ENCODE assay signal across 18 cellular contexts in the genomic region with DNA sequence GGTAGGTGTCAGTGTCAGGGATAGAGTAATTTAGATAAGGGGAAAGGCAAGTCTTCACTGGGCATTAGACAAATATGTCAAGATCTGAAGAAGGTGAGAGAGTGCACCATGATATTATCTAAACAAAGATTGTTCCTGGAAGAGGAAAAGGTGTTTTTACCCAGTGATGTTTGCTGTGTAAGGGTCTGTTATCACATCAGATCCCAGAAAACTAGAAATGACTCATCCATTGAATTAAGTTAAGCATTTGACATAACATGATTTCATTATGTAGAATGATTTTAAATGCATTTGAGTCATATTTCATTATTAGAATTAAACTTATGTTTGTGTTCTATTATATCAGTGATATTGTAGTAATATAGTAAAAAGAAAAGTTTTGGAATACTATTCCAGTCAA.
DNase-seq lines count a peak whose midpoint lies in the region; ATAC-seq, FAIRE-seq and TF ChIP-seq lines count a peak whose summit lies in the region.
"Had no signal": no experiment of that assay in that cellular context is flagged by ENCODE, and none has a peak within 500 bp of the region (broad histone marks: within the 10 kb centered on the region; RNA-seq: fewer than 3 reads in every experiment).

No MANE protein-coding gene starts in this region.

- H3K9me1 ChIP-seq in endothelial cell of umbilical vein (replicated peaks; ENCODE audit: control insufficient read depth, extremely low read depth, insufficient read depth, low read length) = no peaks in the 10 kb centered on the region

- no peaks in the 10 kb centered on the region for H3K36me3 Mint-ChIP-seq in CD4-positive, alpha-beta T cell (ENCODE audit: low read depth)
- H3K36me3 Mint-ChIP-seq: CD8-positive, alpha-beta memory T cell; IgD-negative memory B cell had no signal

- no peak for FAIRE-seq in endothelial cell of umbilical vein (lab: Jason Lieb, UNC)
- FAIRE-seq: A549, GM12891 had no signal

- no TSS peak for BruUV-seq in endothelial cell of umbilical vein (replicated peaks; lab: Mats Ljungman, UMichigan)

- no peaks in the 10 kb centered on the region for H3K4me1 Mint-ChIP-seq in CD4-positive, alpha-beta T cell (ENCODE audit: low read depth)
- H3K4me1 Mint-ChIP-seq: CD8-positive, alpha-beta memory T cell; H9; IgD-negative memory B cell had no signal

- no peaks in the 10 kb centered on the region for H3K9me2 ChIP-seq in GM23248 (ENCODE audit: insufficient read depth)

- no peak overlapping the region for H3K4me3 Mint-ChIP-seq in CD4-positive, alpha-beta T cell
- H3K4me3 Mint-ChIP-seq: CD8-positive, alpha-beta memory T cell; H9; IgD-negative memory B cell had no signal

- H3K4me2 ChIP-seq in GM23248 (ENCODE audit: unreplicated experiment) = no peak overlapping the region
- H3K4me2 ChIP-seq in endothelial cell of umbilical vein (ENCODE audit: insufficient read depth, low read length) = no peak overlapping the region
- H3K4me2 ChIP-seq: A549 had no signal

- intact Hi-C loops in endothelial cell of umbilical vein (cut with micrococcal nuclease) = no loop called here
- intact Hi-C loops in CD4-positive, alpha-beta T cell (cut with DNase I, micrococcal nuclease) = no loop called here

- H3K79me2 ChIP-seq in GM23248 (ENCODE audit: insufficient read depth) (no peaks in the 10 kb centered on the region), endothelial cell of umbilical vein (ENCODE audit: control insufficient read depth, insufficient read depth, low read length) (no peaks in the 10 kb centered on the region)

- H3K27ac ChIP-seq in GM23248 (no peak overlapping the region), SK-N-MC (peak overlapping the region; percentile 74; the same call in 1 of the 2 replicates), endothelial cell of umbilical vein (ENCODE audit: insufficient read depth, low read depth, low read length) (no peak overlapping the region)
- no peak overlapping the region for H3K27ac ChIP-seq in CD4-positive, alpha-beta T cell (ENCODE audit: low read depth, low read length)
- H3K27ac ChIP-seq: A549, C4-2B had no signal

- no peak for DNase-seq in GM23248
- DNase-seq in SK-N-MC (ENCODE audit: low read depth, low spot score) = no peak
- peak; percentile 30 for DNase-seq in endothelial cell of umbilical vein (ENCODE audit: low read depth, low spot score)
- peak; percentile 34 for DNase-seq in renal cortical epithelial cell (ENCODE audit: low read depth)
- no peak for DNase-seq in CD4-positive, alpha-beta T cell
- DNase-seq: BE2C; CD8-positive, alpha-beta memory T cell; DMS 273 treated with DMSO at 0.1 percent for 48 hours; DMS79 treated with DMSO at 0.1 percent for 48 hours; EL; GOT3; H9 had no signal

- no peak overlapping the region for H3K4me3 ChIP-seq in GM23248
- no peak overlapping the region for H3K4me3 ChIP-seq in SK-N-MC
- H3K4me3 ChIP-seq in endothelial cell of umbilical vein (replicated peaks in 1 of 3; ENCODE audit: insufficient read depth in 1 of 3, low read depth in 1 of 3, low read length in 3 of 3) = no peak overlapping the region
- H3K4me3 ChIP-seq: A549 had no signal

- H3K27me3 Mint-ChIP-seq in CD4-positive, alpha-beta T cell = no peaks in the 10 kb centered on the region
- H3K27me3 Mint-ChIP-seq: CD8-positive, alpha-beta memory T cell; IgD-negative memory B cell had no signal

- in situ Hi-C loops in GM23248 (cut with MboI) = no loop called here

- H2AFZ ChIP-seq in GM23248 (peak overlapping the region; percentile 35; the same call in 1 of the 2 replicates), endothelial cell of umbilical vein (ENCODE audit: low read depth, low read length) (no peak overlapping the region)

- H3K9me3 Mint-ChIP-seq in CD4-positive, alpha-beta T cell = no peaks in the 10 kb centered on the region
- H3K9me3 Mint-ChIP-seq: IgD-negative memory B cell had no signal

- no peak for TF ChIP-seq CTCF in endothelial cell of umbilical vein (IDR thresholded peaks at IDR 0.05; ENCODE audit: extremely low read depth in 1 of 2, insufficient read depth in 1 of 2, low read depth in 1 of 2, low read length in 2 of 2)
- TF ChIP-seq CTCF in CD4-positive, alpha-beta T cell (IDR thresholded peaks at IDR 0.05) = no peak

- CTCF ChIA-PET in endothelial cell of umbilical vein (lab: Charles Lee) = no interaction called here
- CTCF ChIA-PET in CD4-positive, alpha-beta T cell (lab: Charles Lee) = no interaction called here

- H3K9ac ChIP-seq in GM23248 (no peak overlapping the region), SK-N-MC (ENCODE audit: insufficient read length) (no peak overlapping the region), endothelial cell of umbilical vein (replicated peaks; ENCODE audit: extremely low read depth, insufficient read depth, low read length) (no peak overlapping the region)

- TF ChIP-seq POLR2A in endothelial cell of umbilical vein (IDR thresholded peaks at IDR 0.05; ENCODE audit: low read depth, low read length) = no peak

- H3K9me3 ChIP-seq in GM23248 (ENCODE audit: low read depth) (no peaks in the 10 kb centered on the region), SK-N-MC (ENCODE audit: low read depth, low read length) (no peaks in the 10 kb centered on the region), endothelial cell of umbilical vein (replicated peaks; ENCODE audit: control insufficient read depth, insufficient read depth, low read length) (no peaks in the 10 kb centered on the region)
- no peaks in the 10 kb centered on the region for H3K9me3 ChIP-seq in CD4-positive, alpha-beta T cell (ENCODE audit: control insufficient read depth, low read length)
- H3K9me3 ChIP-seq: A549, BE2C had no signal

- H3K36me3 ChIP-seq in GM23248 (ENCODE audit: low read depth) (no peaks in the 10 kb centered on the region), SK-N-MC (ENCODE audit: insufficient read depth, low read length) (no peaks in the 10 kb centered on the region), endothelial cell of umbilical vein (ENCODE audit: control insufficient read depth in 2 of 2, extremely low read depth in 1 of 2, insufficient read depth in 2 of 2, low read length in 2 of 2) (no peaks in the 10 kb centered on the region)
- H3K36me3 ChIP-seq: BE2C had no signal

- no peaks in the 10 kb centered on the region for H3K27me3 ChIP-seq in GM23248 (replicated peaks; ENCODE audit: insufficient read depth)
- no peaks in the 10 kb centered on the region for H3K27me3 ChIP-seq in endothelial cell of umbilical vein (ENCODE audit: control insufficient read depth in 2 of 2, insufficient read depth in 2 of 2, low read length in 2 of 2)
- H3K27me3 ChIP-seq in CD4-positive, alpha-beta T cell (ENCODE audit: control insufficient read depth, insufficient read depth, low read length) = no peaks in the 10 kb centered on the region
- H3K27me3 ChIP-seq: BE2C had no signal

- POLR2A ChIA-PET in endothelial cell of umbilical vein (lab: Charles Lee) = no interaction called here
- POLR2A ChIA-PET in CD4-positive, alpha-beta T cell (lab: Charles Lee) = no interaction called here

- H4K20me1 ChIP-seq in GM23248 (ENCODE audit: insufficient read depth) (no peaks in the 10 kb centered on the region), endothelial cell of umbilical vein (replicated peaks; ENCODE audit: control insufficient read depth, extremely low read depth, insufficient read depth, low read length) (no peaks in the 10 kb centered on the region)

- H3F3A ChIP-seq in GM23248 (ENCODE audit: insufficient read depth) = no peaks in the 10 kb centered on the region

- dilution Hi-C loops in endothelial cell of umbilical vein (cut with MboI; ENCODE audit: extremely low pct_ligation_motif_present, low sequenced_read_pairs) = no loop called here

- no peak overlapping the region for H3K27ac Mint-ChIP-seq in CD4-positive, alpha-beta T cell
- H3K27ac Mint-ChIP-seq: CD8-positive, alpha-beta memory T cell; IgD-negative memory B cell had no signal

- H3K4me1 ChIP-seq in GM23248 (ENCODE audit: insufficient read depth) (no peaks in the 10 kb centered on the region), endothelial cell of umbilical vein (ENCODE audit: control insufficient read depth, extremely low read depth, insufficient read depth, low read length) (peaks cover 2% of the 10 kb centered on the region)
- H3K4me1 ChIP-seq: A549, BE2C had no signal

- ATAC-seq in HG02610 (IDR thresholded peaks at IDR 0.05; ENCODE audit: unreplicated experiment) (no peak), GM18520 (IDR thresholded peaks at IDR 0.05; ENCODE audit: unreplicated experiment) (no peak)
- ATAC-seq in CD4-positive, alpha-beta T cell (ENCODE audit: poor library complexity) = no peak
- ATAC-seq: A549 had no signal

TF ChIP-seq in endothelial cell of umbilical vein, 7 proteins besides CTCF, POLR2A, EP300 and RAD21:
- TF ChIP-seq FOS (IDR thresholded peaks at IDR 0.05; ENCODE audit: borderline replicate concordance, insufficient read depth, low read length) = peak; percentile 56
- TF ChIP-seq JUN (IDR thresholded peaks at IDR 0.05; ENCODE audit: borderline replicate concordance, insufficient read depth, insufficient read length, low read depth) = peak; percentile 27
- peak; percentile 17 for TF ChIP-seq GATA2 (IDR thresholded peaks at IDR 0.05; ENCODE audit: insufficient read depth, insufficient read length, low read depth, low read length)
- TF ChIP-seq MYC (IDR thresholded peaks at IDR 0.05; ENCODE audit: low read depth, low read length) = no peak
TF ChIP-seq in endothelial cell of umbilical vein: peak in this region for 3.

Comparison
In these comparisons a context has a peak if more than half of its experiments do, and no peak if none do; other contexts are left out.
1. DNase-seq: peak in endothelial cell of umbilical vein (single experiment) and renal cortical epithelial cell (single experiment); none in GM23248 (single experiment), SK-N-MC (single experiment) and CD4-positive, alpha-beta T cell (0 of 10).